8 cellular contexts compared by ENCODE assay signal in the genomic region with DNA sequence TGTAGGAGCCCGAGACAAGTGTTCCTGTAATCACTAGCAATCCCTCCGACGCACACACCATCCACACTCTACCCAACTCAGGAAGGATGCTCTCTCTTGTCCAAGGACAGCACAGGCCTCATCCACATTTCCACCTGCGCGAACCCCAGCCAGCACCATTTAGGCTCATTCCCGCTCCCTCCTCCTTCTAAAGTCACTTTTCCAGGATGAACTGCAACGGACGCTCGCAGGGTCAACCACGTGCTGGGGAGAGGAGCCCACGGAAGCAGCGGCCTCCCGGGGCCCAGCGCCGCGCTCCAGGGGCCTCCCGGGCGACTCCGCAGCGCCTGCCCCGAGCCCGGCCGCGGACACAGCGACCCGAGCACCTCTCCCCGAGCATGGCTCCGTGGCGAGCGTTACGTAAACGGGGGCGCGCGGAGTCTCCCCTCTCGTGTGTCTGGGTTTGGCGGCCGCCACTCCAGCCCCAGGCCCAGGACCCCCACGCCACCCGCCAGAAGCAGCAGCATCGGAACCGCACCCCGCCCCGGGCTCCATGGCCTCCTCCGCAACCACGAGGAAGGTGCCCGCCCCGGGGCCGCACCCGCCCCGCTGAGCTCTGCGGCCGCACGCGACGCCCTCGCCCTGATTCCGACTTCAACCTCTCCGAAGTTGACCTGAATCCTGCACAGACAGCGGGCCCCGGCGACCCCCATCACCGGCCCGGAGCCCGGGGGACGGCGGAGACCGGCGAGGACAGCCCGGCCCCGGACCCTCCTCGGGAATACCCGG. TPM values are rescaled to one million over a fixed set of nuclear protein-coding genes. Genes with fewer than 3 reads are reported as not detected.
DNase-seq lines count a peak whose midpoint lies in the region; ATAC-seq and TF ChIP-seq lines count a peak whose summit lies in the region.

No MANE protein-coding gene starts in this region.

- no peak for TF ChIP-seq CTCF in GM20000 (IDR thresholded peaks at IDR 0.05; ENCODE audit: extremely low read depth, missing control alignments)
- TF ChIP-seq CTCF in WI38 (IDR thresholded peaks at IDR 0.05; ENCODE audit: low read depth, low read length): no peak

- H3K36me3 Mint-ChIP-seq in CD8-positive, alpha-beta memory T cell: peaks cover 13 to 52% (median 19%) of the 10 kb centered on the region in 3 donors

- DNase-seq in CD8-positive, alpha-beta memory T cell: peak; percentile 26 to 73 (median 61)
- DNase-seq in GM20000 (ENCODE audit: low spot score) (peak; percentile 69), HUDEP-2 (lab: John Stamatoyannopoulos, UW; ENCODE audit: unreplicated experiment in 76 of 76) (peak in 40 of 76 experiments; percentile 3 to 58 (median 27)), caudate nucleus (lab: John Stamatoyannopoulos, UW) (peak in 17 of 61 donors; percentile 15 to 68 (median 56)), left colon (peak; percentile 54 to 70), NCI-H1105 treated with DMSO at 0.1 percent for 48 hours (lab: John Stamatoyannopoulos, UW) (no peak)
- peak in 2 of 3 donors; percentile 10 to 29 for DNase-seq in stimulated activated CD4-positive, alpha-beta T cell treated with anti-CD3 and anti-CD28 coated beads, TNF-alpha, amount 100 ng/mL, for 1 hour (ENCODE audit: low read depth in 3 of 3, low spot score in 1 of 3)

- peak overlapping the region; percentile 89 to 99 (median 95) for H3K4me3 Mint-ChIP-seq in CD8-positive, alpha-beta memory T cell

- intact Hi-C loops in left colon (cut with DNase I, micrococcal nuclease): no loop called here

- peak overlapping the region; percentile 96 for H3K27ac ChIP-seq in CD8-positive, alpha-beta memory T cell (ENCODE audit: low read depth, low read length)
- H3K27ac ChIP-seq in caudate nucleus (ENCODE audit: low read depth, low read length): peak overlapping the region; percentile 94

- H3K4me1 ChIP-seq in CD8-positive, alpha-beta memory T cell (ENCODE audit: insufficient read depth, low read length): peaks cover 31% of the 10 kb centered on the region

- peaks cover 45 to 66% (median 53%) of the 10 kb centered on the region in 3 donors for H3K4me1 Mint-ChIP-seq in CD8-positive, alpha-beta memory T cell

- CTCF ChIA-PET in CD8-positive, alpha-beta memory T cell (lab: Charles Lee): no interaction called here

- no peaks in the 10 kb centered on the region for H3K9me3 ChIP-seq in CD8-positive, alpha-beta memory T cell (ENCODE audit: low read length)

- POLR2A ChIA-PET in CD8-positive, alpha-beta memory T cell (lab: Charles Lee): interaction anchor here (0.9 to 1.7 kb wide), 4 partner anchors 21 to 60 kb away, joined by 3 to 6 read pairs (median 4); no protein-coding TSS in a partner anchor

- peaks cover 27% of the 10 kb centered on the region for H3K36me3 ChIP-seq in CD8-positive, alpha-beta memory T cell (ENCODE audit: insufficient read depth, low read length)

- peaks cover 0 to 2% of the 10 kb centered on the region in 2 donors for H3K27me3 Mint-ChIP-seq in CD8-positive, alpha-beta memory T cell

- H3K9me3 Mint-ChIP-seq in CD8-positive, alpha-beta memory T cell: no peaks in the 10 kb centered on the region

- peak overlapping the region; percentile 91 for H3K4me3 ChIP-seq in CD8-positive, alpha-beta memory T cell (ENCODE audit: low read length)
- H3K4me3 ChIP-seq in WI38 (ENCODE audit: low read depth, low read length): peak overlapping the region; percentile 83

- ATAC-seq in left colon: peak; percentile 50

- H3K27me3 ChIP-seq in CD8-positive, alpha-beta memory T cell (ENCODE audit: insufficient read depth, low read length, poor library complexity, severe bottlenecking): no peaks in the 10 kb centered on the region

- H3K27ac Mint-ChIP-seq in CD8-positive, alpha-beta memory T cell: peak overlapping the region; percentile 92 to 99 (median 98)

RNA-seq across cellular contexts. Expression of a gene that starts 0.7 kb away (rescaled TPM):
- total RNA-seq in CD8-positive, alpha-beta memory T cell: 100 to 1,000 TPM; 118 to 122 TPM
- 43.2 TPM for polyA plus RNA-seq in CD8-positive, alpha-beta memory T cell
- 10 to 100 TPM; 35.7 to 45.1 TPM for total RNA-seq in left colon

RNA-seq across cellular contexts. Expression of a gene that starts 57.9 kb away (rescaled TPM):
- 100 to 1,000 TPM; 115 to 129 TPM for total RNA-seq in CD8-positive, alpha-beta memory T cell
- 279 TPM for polyA plus RNA-seq in CD8-positive, alpha-beta memory T cell
- 10 to 100 TPM; 70.6 to 79.0 TPM for total RNA-seq in left colon
